Comparison of ENCODE assay signal across 17 cellular contexts in the genomic region with DNA sequence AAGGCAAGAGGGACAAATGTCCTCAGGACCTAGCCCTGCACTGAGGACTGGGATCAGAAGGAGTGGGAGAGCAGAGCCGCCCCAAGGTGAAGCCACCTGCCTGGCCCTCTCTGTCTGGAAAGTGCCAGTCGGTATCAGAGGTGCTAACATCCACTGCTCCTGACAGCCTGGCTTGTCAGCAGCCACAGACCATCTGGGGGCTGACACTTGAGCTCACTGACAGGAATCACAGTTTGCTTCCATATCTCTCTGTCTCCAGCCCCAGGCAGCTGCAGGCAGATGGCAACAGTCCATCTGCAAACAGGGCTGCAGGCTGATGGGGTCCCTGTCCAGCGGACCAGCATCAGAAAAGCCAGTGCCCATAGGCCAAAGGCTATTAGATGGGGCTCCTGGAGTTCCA. TPM values are rescaled to one million over a fixed set of nuclear protein-coding genes. Genes with fewer than 3 reads are reported as not detected.
DNase-seq lines count a peak whose midpoint lies in the region; ATAC-seq lines count a peak whose summit lies in the region.
"Had no signal": no experiment of that assay in that cellular context is flagged by ENCODE, and none has a peak within 500 bp of the region (broad histone marks: within the 10 kb centered on the region; RNA-seq: fewer than 3 reads in every experiment).

No MANE protein-coding gene starts in this region.

- ATAC-seq in HG03139 (IDR thresholded peaks at IDR 0.05; ENCODE audit: unreplicated experiment), result no peak
- ATAC-seq: Panc1 had no signal

- DNase-seq in NCI-H1092 treated with DMSO at 0.1 percent for 48 hours (lab: John Stamatoyannopoulos, UW) (peak; percentile 44), NCI-H1092 (lab: John Stamatoyannopoulos, UW) (no peak), NCI-H1694 treated with DMSO at 0.1 percent for 48 hours (lab: John Stamatoyannopoulos, UW) (peak; percentile 6), cardiac septum (ENCODE audit: low spot score) (peak; percentile 39), left kidney (ENCODE audit: low read depth, low spot score) (peak; percentile 38), DMS53 (lab: John Stamatoyannopoulos, UW) (no peak)
- DNase-seq: 8988T; Calu3; CD4-positive, alpha-beta memory T cell; Kasumi-1; NCI-H1417 treated with DMSO at 0.1 percent for 48 hours; NCI-H1930; NCI-H446; SJCRH30 had no signal

- intact Hi-C loops in cardiac septum (cut with DNase I), result no loop called here

RNA-seq across cellular contexts. Expression of a gene that starts 5.5 kb away (rescaled TPM):
- total RNA-seq in cardiac septum, result 0.27 TPM
- total RNA-seq: Calu3; CD4-positive, alpha-beta memory T cell; MCF 10A; SJCRH30 had no signal

Comparison
In these comparisons a context has a peak if more than half of its experiments do, and no peak if none do; other contexts are left out.
1. DNase-seq: peak in NCI-H1092 treated with DMSO at 0.1 percent for 48 hours (single experiment), NCI-H1694 treated with DMSO at 0.1 percent for 48 hours (single experiment), cardiac septum (single experiment) and left kidney (single experiment); none in NCI-H1092 (single experiment) and DMS53 (single experiment).